ENCODE assay signal across 21 cellular contexts in genomic region chr21:21148009-21148408, GRCh38.
"Had no signal": no experiment of that assay in that cellular context is flagged by ENCODE, and none has a peak within 500 bp of the region (broad histone marks: within the 10 kb centered on the region; RNA-seq: fewer than 3 reads in every experiment).

No MANE protein-coding gene starts in this region.

- H3K9me3 ChIP-seq: gastrocnemius medialis, lower lobe of right lung, ovary, psoas muscle, sigmoid colon, spleen, testis, tibial artery had no signal

- H3K4me3 ChIP-seq: gastrocnemius medialis, lower lobe of right lung, ovary, psoas muscle, sigmoid colon, spleen, tibial artery had no signal

- DNase-seq: effector CD8-positive, alpha-beta T cell; endodermal cell; foreskin fibroblast; gastrocnemius medialis; head of caudate nucleus; left ventricle myocardium superior; lower lobe of right lung; natural killer cell; occipital lobe; ovary; posterior cingulate gyrus; psoas muscle; right cardiac atrium; sigmoid colon; spleen; stimulated activated CD4-positive, alpha-beta T cell treated with anti-CD3 and anti-CD28 coated beads, Interleukin-4, amount 100 ng/mL, for 4 hours; stimulated activated naive CD8-positive, alpha-beta T cell treated with anti-CD3 and anti-CD28 coated beads, Interleukin-15, Interleukin-2, amounts not matched to agents 100 U/mL and 50 U/mL, for 24 hours; substantia nigra; testis; tibial artery had no signal

- H3K36me3 ChIP-seq: gastrocnemius medialis, lower lobe of right lung, ovary, sigmoid colon, spleen, tibial artery had no signal

- H3K4me1 ChIP-seq: gastrocnemius medialis, lower lobe of right lung, psoas muscle, sigmoid colon, spleen, testis, tibial artery had no signal

- H3K27me3 ChIP-seq: gastrocnemius medialis, ovary, sigmoid colon, spleen, testis, tibial artery had no signal

- H3K27ac ChIP-seq: epithelial cell of prostate, gastrocnemius medialis, lower lobe of right lung, ovary, psoas muscle, sigmoid colon, spleen, testis, tibial artery had no signal
